In genomic region chr17:82029990-82030469, GRCh38 we compare ENCODE assay signal across 9 cellular contexts. TPM values are rescaled to one million over a fixed set of nuclear protein-coding genes. Genes with fewer than 3 reads are reported as not detected.
DNase-seq lines count a peak whose midpoint lies in the region; TF ChIP-seq lines count a peak whose summit lies in the region.
"Had no signal": no experiment of that assay in that cellular context is flagged by ENCODE, and none has a peak within 500 bp of the region (broad histone marks: within the 10 kb centered on the region; RNA-seq: fewer than 3 reads in every experiment).

No MANE protein-coding gene starts in this region.

- no peak overlapping the region for H3K27ac Mint-ChIP-seq in progenitor cell of endocrine pancreas

- no peaks in the 10 kb centered on the region for H4K20me1 ChIP-seq in DOHH2 (ENCODE audit: control insufficient read depth, insufficient read depth, low read depth, low read length)

- intact Hi-C loops in posterior cingulate gyrus (cut with DNase I): loop anchor here (1.0 to 5.0 kb wide), 2 partner anchors 67 to 124 kb away; partner anchors contain the start of gene FASN

- no peaks in the 10 kb centered on the region for H3K9me3 Mint-ChIP-seq in progenitor cell of endocrine pancreas (ENCODE audit: low read depth)

- H3K9me2 ChIP-seq in DOHH2 (replicated peaks; ENCODE audit: control insufficient read depth, low read length): no peaks in the 10 kb centered on the region

- no peak overlapping the region for H3K27ac ChIP-seq in DOHH2 (ENCODE audit: low read depth, low read length)
- peak overlapping the region; percentile 28 for H3K27ac ChIP-seq in effector memory CD4-positive, alpha-beta T cell (ENCODE audit: insufficient read depth, low read length, poor library complexity, severe bottlenecking)

- peaks cover 17% of the 10 kb centered on the region for H3K4me1 ChIP-seq in DOHH2 (ENCODE audit: control insufficient read depth, low read length)
- peaks cover 28% of the 10 kb centered on the region for H3K4me1 ChIP-seq in NT2/D1 (ENCODE audit: insufficient read depth, insufficient read length)
- peaks cover 13% of the 10 kb centered on the region for H3K4me1 ChIP-seq in effector memory CD4-positive, alpha-beta T cell (ENCODE audit: control insufficient read depth, insufficient read depth, low read length, poor library complexity, severe bottlenecking)

- no peak for TF ChIP-seq CTCF in DOHH2 (IDR thresholded peaks at IDR 0.05; ENCODE audit: low read depth, low read length, poor library complexity, severe bottlenecking)
- no peak for TF ChIP-seq CTCF in progenitor cell of endocrine pancreas (IDR thresholded peaks at IDR 0.05; ENCODE audit: unreplicated experiment)

- no peaks in the 10 kb centered on the region for H3K9me3 ChIP-seq in DOHH2 (ENCODE audit: control insufficient read depth, insufficient read depth, low read length)
- no peaks in the 10 kb centered on the region for H3K9me3 ChIP-seq in NT2/D1 (ENCODE audit: insufficient read depth, low read length)
- H3K9me3 ChIP-seq in effector memory CD4-positive, alpha-beta T cell (ENCODE audit: control insufficient read depth, low read length): no peaks in the 10 kb centered on the region

- H3K27me3 ChIP-seq in DOHH2 (ENCODE audit: control insufficient read depth, low read length) (no peaks in the 10 kb centered on the region), NT2/D1 (ENCODE audit: insufficient read depth, insufficient read length) (peaks cover 6% of the 10 kb centered on the region)
- no peaks in the 10 kb centered on the region for H3K27me3 ChIP-seq in effector memory CD4-positive, alpha-beta T cell (replicated peaks; ENCODE audit: control insufficient read depth, insufficient read depth, low read length, poor library complexity, severe bottlenecking)

- DNase-seq in NT2/D1 (ENCODE audit: low read depth, low spot score) (no peak), progenitor cell of endocrine pancreas (ENCODE audit: low spot score, unreplicated experiment) (no peak), COR-L47 (lab: John Stamatoyannopoulos, UW) (no peak), posterior cingulate gyrus (no peak), activated gamma-delta T cell (lab: John Stamatoyannopoulos, UW) (no peak), GOT3 (lab: John Stamatoyannopoulos, UW) (no peak)
- DNase-seq in effector memory CD4-positive, alpha-beta T cell: no peak
- DNase-seq: DMS79 had no signal

- H3K36me3 ChIP-seq in DOHH2 (ENCODE audit: control insufficient read depth, low read length): peaks cover 4% of the 10 kb centered on the region; the same call in 1 of the 2 replicates
- peaks cover 51% of the 10 kb centered on the region for H3K36me3 ChIP-seq in NT2/D1 (ENCODE audit: insufficient read depth, insufficient read length, low read length)
- H3K36me3 ChIP-seq in effector memory CD4-positive, alpha-beta T cell (ENCODE audit: control insufficient read depth, insufficient read depth, low read length): no peaks in the 10 kb centered on the region

- peak overlapping the region; percentile 84 for H3K9ac ChIP-seq in NT2/D1 (ENCODE audit: insufficient read length, low read depth)

- H3K4me3 ChIP-seq in DOHH2 (ENCODE audit: low read length) (peak overlapping the region; percentile 78), NT2/D1 (ENCODE audit: insufficient read length, low read depth) (peak overlapping the region; percentile 54)
- H3K4me3 ChIP-seq in effector memory CD4-positive, alpha-beta T cell (ENCODE audit: insufficient read depth, low read depth, low read length, poor library complexity, severe bottlenecking): peak overlapping the region; percentile 57

- H3K27me3 Mint-ChIP-seq in progenitor cell of endocrine pancreas: peaks cover 4% of the 10 kb centered on the region

- peak overlapping the region; percentile 56 for H3K4me3 Mint-ChIP-seq in progenitor cell of endocrine pancreas (ENCODE audit: low read depth)

- no peaks in the 10 kb centered on the region for H3K79me2 ChIP-seq in DOHH2 (ENCODE audit: control insufficient read depth, low read length)

- H3K4me2 ChIP-seq in DOHH2 (ENCODE audit: low read length): peak overlapping the region; percentile 93

- H3F3A ChIP-seq in DOHH2 (ENCODE audit: control insufficient read depth, insufficient read depth): peaks cover 2% of the 10 kb centered on the region

- H3K36me3 Mint-ChIP-seq in progenitor cell of endocrine pancreas (ENCODE audit: insufficient read depth): peaks cover 10% of the 10 kb centered on the region

- H3K4me1 Mint-ChIP-seq in progenitor cell of endocrine pancreas (ENCODE audit: low read depth): no peaks in the 10 kb centered on the region

RNA-seq across cellular contexts. Expression of gene RAC3, which starts 1.4 kb away (rescaled TPM):
- 25.2 and 26.2 TPM in 2 replicates for total RNA-seq in progenitor cell of endocrine pancreas

RNA-seq across cellular contexts. Expression of gene LRRC45, which starts 6.9 kb away (rescaled TPM):
- total RNA-seq in progenitor cell of endocrine pancreas: 39.4 and 43.7 TPM in 2 replicates

RNA-seq across cellular contexts. Expression of gene CENPX, which starts 7.4 kb away (rescaled TPM):
- 64.1 and 66.2 TPM in 2 replicates for total RNA-seq in progenitor cell of endocrine pancreas

RNA-seq across cellular contexts. Expression of gene DCXR, which starts 7.5 kb away (rescaled TPM):
- total RNA-seq in progenitor cell of endocrine pancreas: 72.2 and 77.6 TPM in 2 replicates

RNA-seq across cellular contexts. Expression of gene RFNG, which starts 21.6 kb away (rescaled TPM):
- 60.1 and 65.5 TPM in 2 replicates for total RNA-seq in progenitor cell of endocrine pancreas
